In genomic region chr20:54497931-54498718, GRCh38 we compare ENCODE assay signal across 20 cellular contexts. TPM values are rescaled to one million over a fixed set of nuclear protein-coding genes. Genes with fewer than 3 reads are reported as not detected.
DNase-seq lines count a peak whose midpoint lies in the region; ATAC-seq and TF ChIP-seq lines count a peak whose summit lies in the region.
"Had no signal": no experiment of that assay in that cellular context is flagged by ENCODE, and none has a peak within 500 bp of the region (broad histone marks: within the 10 kb centered on the region; RNA-seq: fewer than 3 reads in every experiment).

No MANE protein-coding gene starts in this region.

- no peaks in the 10 kb centered on the region for H3K9me3 ChIP-seq in BLaER1 treated with 17β-estradiol and CSF1 and Interleukin-3, amounts not matched to agents 10 nM and 100 nM (replicated peaks in 1 of 11)
- H3K9me3 ChIP-seq: HAP-1 had no signal

- no peaks in the 10 kb centered on the region for H3K36me3 Mint-ChIP-seq in activated naive CD8-positive, alpha-beta T cell treated with anti-CD3 and anti-CD28 coated beads for 36 hours
- H3K36me3 Mint-ChIP-seq: CD14-positive monocyte, T-cell had no signal

- no peak for TF ChIP-seq CTCF in fibroblast of pulmonary artery (IDR thresholded peaks at IDR 0.05; ENCODE audit: low read length, missing control alignments)

- peak overlapping the region in 8 of 11 experiments; percentile 11 to 74 (median 59); a peak in 15 of 22 replicates for H3K4me2 ChIP-seq in BLaER1 treated with 17β-estradiol and CSF1 and Interleukin-3, amounts not matched to agents 10 nM and 100 nM
- H3K4me2 ChIP-seq: KMS-11 had no signal

- no peaks in the 10 kb centered on the region for H3K36me3 ChIP-seq in BLaER1 treated with 17β-estradiol and CSF1 and Interleukin-3, amounts not matched to agents 10 nM and 100 nM
- H3K36me3 ChIP-seq: HAP-1 had no signal

- H3K9ac ChIP-seq in BLaER1 treated with 17β-estradiol and CSF1 and Interleukin-3, amounts not matched to agents 10 nM and 100 nM: peak overlapping the region in 4 of 11 experiments; percentile 3 to 15 (median 12); a peak in 4 of 22 replicates
- H3K9ac ChIP-seq: KMS-11 had no signal

- H3K27ac ChIP-seq in BLaER1 treated with 17β-estradiol and CSF1 and Interleukin-3, amounts not matched to agents 10 nM and 100 nM: peak overlapping the region in 8 of 11 experiments; percentile 17 to 73 (median 62); a peak in 13 of 22 replicates
- H3K27ac ChIP-seq: KMS-11 had no signal

- ATAC-seq in GM18870 (IDR thresholded peaks at IDR 0.05; ENCODE audit: unreplicated experiment): no peak
- ATAC-seq: T-cell had no signal

- no peaks in the 10 kb centered on the region for H3K4me1 Mint-ChIP-seq in activated naive CD8-positive, alpha-beta T cell treated with anti-CD3 and anti-CD28 coated beads for 36 hours
- H3K4me1 Mint-ChIP-seq: T-cell had no signal

- H3K27ac Mint-ChIP-seq in activated naive CD8-positive, alpha-beta T cell treated with anti-CD3 and anti-CD28 coated beads for 36 hours: no peak overlapping the region
- H3K27ac Mint-ChIP-seq: CD14-positive monocyte, T-cell had no signal

- H3K27me3 ChIP-seq in BLaER1 treated with 17β-estradiol and CSF1 and Interleukin-3, amounts not matched to agents 10 nM and 100 nM: no peaks in the 10 kb centered on the region

- peaks cover 25% of the 10 kb centered on the region for H3K27me3 Mint-ChIP-seq in activated naive CD8-positive, alpha-beta T cell treated with anti-CD3 and anti-CD28 coated beads for 36 hours

- peaks cover 0 to 31% (median 18%) of the 10 kb centered on the region in 10 experiments; a peak in 14 of 20 replicates for H3K4me1 ChIP-seq in BLaER1 treated with 17β-estradiol and CSF1 and Interleukin-3, amounts not matched to agents 10 nM and 100 nM
- H3K4me1 ChIP-seq: HAP-1 had no signal

- H3K4me3 ChIP-seq in BLaER1 treated with 17β-estradiol and CSF1 and Interleukin-3, amounts not matched to agents 10 nM and 100 nM: no peak overlapping the region
- no peak overlapping the region for H3K4me3 ChIP-seq in fibroblast of pulmonary artery (replicated peaks; ENCODE audit: low read depth, low read length)
- H3K4me3 ChIP-seq: HAP-1 had no signal

- H4K20me1 ChIP-seq in BLaER1 treated with 17β-estradiol and CSF1 and Interleukin-3, amounts not matched to agents 10 nM and 100 nM: no peaks in the 10 kb centered on the region

- no peak overlapping the region for H3K4me3 Mint-ChIP-seq in activated naive CD8-positive, alpha-beta T cell treated with anti-CD3 and anti-CD28 coated beads for 36 hours
- H3K4me3 Mint-ChIP-seq: CD14-positive monocyte, T-cell had no signal

- H3K9me3 Mint-ChIP-seq in activated naive CD8-positive, alpha-beta T cell treated with anti-CD3 and anti-CD28 coated beads for 36 hours: no peaks in the 10 kb centered on the region

- DNase-seq in HS-5 (ENCODE audit: low read depth) (peak; percentile 69), NOMO-1 treated with dmso at 0.1 percent for 144 hours (lab: John Stamatoyannopoulos, UW; ENCODE audit: unreplicated experiment) (peak; percentile 30), fibroblast of pulmonary artery (ENCODE audit: low read depth) (peak; percentile 59), foreskin melanocyte (no peak), amniotic stem cell (lab: John Stamatoyannopoulos, UW) (no peak)
- DNase-seq in activated naive CD8-positive, alpha-beta T cell treated with anti-CD3 and anti-CD28 coated beads for 36 hours: no peak
- DNase-seq: COR-L47; DMS153; NCI-H1105 treated with DMSO at 0.1 percent for 48 hours; NCI-H1694 treated with DMSO at 0.1 percent for 48 hours; NCI-H526 treated with DMSO at 0.1 percent for 48 hours; NK-92 treated with Interleukin-12 subunit alpha and Interleukin-12 subunit beta, amount 100 ng/mL, for 24 hours; T-cell; T-helper 9 cell had no signal

RNA-seq across cellular contexts. Expression of gene DOK5, which starts 22.7 kb away (rescaled TPM):
- total RNA-seq in activated naive CD8-positive, alpha-beta T cell treated with anti-CD3 and anti-CD28 coated beads for 36 hours: 1 to 10 TPM; 3.9 to 4.1 TPM
- total RNA-seq: M059J, T-cell had no signal

Comparison
In these comparisons a context has a peak if more than half of its experiments do, and no peak if none do; other contexts are left out.
1. DNase-seq: peak in HS-5 (single experiment), NOMO-1 treated with dmso at 0.1 percent for 144 hours (single experiment) and fibroblast of pulmonary artery (single experiment); none in foreskin melanocyte (single experiment), amniotic stem cell (single experiment) and activated naive CD8-positive, alpha-beta T cell treated with anti-CD3 and anti-CD28 coated beads for 36 hours (single experiment).